In genomic region chr10:47346572-47347302, GRCh38 we compare ENCODE assay signal across 15 cellular contexts. TPM values are rescaled to one million over a fixed set of nuclear protein-coding genes. Genes with fewer than 3 reads are reported as not detected.
DNase-seq lines count a peak whose midpoint lies in the region; ATAC-seq and TF ChIP-seq lines count a peak whose summit lies in the region.
"Had no signal": no experiment of that assay in that cellular context is flagged by ENCODE, and none has a peak within 500 bp of the region (broad histone marks: within the 10 kb centered on the region; RNA-seq: fewer than 3 reads in every experiment).

No MANE protein-coding gene starts in this region.

- peak; percentile 30 for ATAC-seq in body of pancreas

- H3K4me3 ChIP-seq in body of pancreas (no peak overlapping the region), osteoblast (ENCODE audit: insufficient read depth, low read length) (no peak overlapping the region), Karpas-422 (ENCODE audit: low read length) (no peak overlapping the region)
- H3K4me3 ChIP-seq: left ventricle myocardium inferior had no signal

- intact Hi-C loops in body of pancreas (cut with DNase I): no loop called here

- 72 to 73% methylated on average over 13 of the region's 13 CpGs for WGBS in body of pancreas, 2 donors

- H3K36me3 ChIP-seq in body of pancreas (replicated peaks in 1 of 2; ENCODE audit: insufficient read depth in 1 of 2, low read depth in 2 of 2) (no peaks in the 10 kb centered on the region), osteoblast (ENCODE audit: insufficient read depth, low read length) (no peaks in the 10 kb centered on the region), Karpas-422 (ENCODE audit: insufficient read depth, low read length) (no peaks in the 10 kb centered on the region)
- H3K36me3 ChIP-seq: left ventricle myocardium inferior had no signal

- no peaks in the 10 kb centered on the region for H3K9me2 ChIP-seq in Karpas-422 (replicated peaks; ENCODE audit: insufficient read depth, low read length)

- no peaks in the 10 kb centered on the region for H3K4me1 ChIP-seq in body of pancreas
- H3K4me1 ChIP-seq in osteoblast (ENCODE audit: insufficient read depth, low read length): no peaks in the 10 kb centered on the region
- H3K4me1 ChIP-seq in Karpas-422 (ENCODE audit: low read length): no peaks in the 10 kb centered on the region
- H3K4me1 ChIP-seq: left ventricle myocardium inferior had no signal

- no peak overlapping the region for H3K27ac ChIP-seq in body of pancreas
- no peak overlapping the region for H3K27ac ChIP-seq in osteoblast (ENCODE audit: low read depth, low read length)
- no peak overlapping the region for H3K27ac ChIP-seq in Karpas-422 (ENCODE audit: low read length)
- H3K27ac ChIP-seq: left ventricle myocardium inferior had no signal

- no peak for TF ChIP-seq POLR2A in body of pancreas (IDR thresholded peaks at IDR 0.05)

- no peak overlapping the region for H3K4me2 ChIP-seq in osteoblast (ENCODE audit: insufficient read depth, low read length)
- H3K4me2 ChIP-seq in Karpas-422 (ENCODE audit: low read depth, low read length, poor library complexity, severe bottlenecking): no peak overlapping the region

- H2AFZ ChIP-seq in osteoblast (ENCODE audit: low read length) (no peak overlapping the region), Karpas-422 (ENCODE audit: low read length) (no peak overlapping the region)

- no peak overlapping the region for H3K9ac ChIP-seq in Karpas-422 (ENCODE audit: low read length)

- no peaks in the 10 kb centered on the region for H3K27me3 ChIP-seq in body of pancreas
- peaks cover 19% of the 10 kb centered on the region for H3K27me3 ChIP-seq in osteoblast (ENCODE audit: insufficient read depth, low read length)
- H3K27me3 ChIP-seq in Karpas-422 (ENCODE audit: low read length): no peaks in the 10 kb centered on the region

- H3K9me3 ChIP-seq in body of pancreas (no peaks in the 10 kb centered on the region), osteoblast (ENCODE audit: low read depth, low read length) (no peaks in the 10 kb centered on the region), Karpas-422 (ENCODE audit: low read length) (no peaks in the 10 kb centered on the region)
- H3K9me3 ChIP-seq: left ventricle myocardium inferior had no signal

- TF ChIP-seq CTCF in body of pancreas (IDR thresholded peaks at IDR 0.05) (no peak), osteoblast (IDR thresholded peaks at IDR 0.05; ENCODE audit: extremely low read depth, low read depth, low read length) (no peak)

- peak; percentile 56 for DNase-seq in DMS153 (lab: John Stamatoyannopoulos, UW)
- DNase-seq in DMS153 treated with DMSO at 0.1 percent for 48 hours (lab: John Stamatoyannopoulos, UW; ENCODE audit: unreplicated experiment): no peak
- peak; percentile 65 for DNase-seq in NCI-H1436 (lab: John Stamatoyannopoulos, UW)
- DNase-seq in body of pancreas: no peak
- DNase-seq in osteoblast (ENCODE audit: insufficient read length, low spot score, missing footprints): peak; percentile 38
- DNase-seq in OCI-M1 (lab: John Stamatoyannopoulos, UW): no peak
- no peak for DNase-seq in Karpas-422
- no peak for DNase-seq in stimulated activated CD4-positive, alpha-beta T cell treated with anti-CD3 and anti-CD28 coated beads, Interleukin-4, amount 100 ng/mL, for 24 hours
- DNase-seq: 8988T; activated CD4-positive, CD25-positive, alpha-beta regulatory T cell; cerebellar nuclear complex; hippocampal formation; left ventricle myocardium inferior; NCI-H2107 had no signal

- H4K20me1 ChIP-seq in osteoblast (ENCODE audit: insufficient read depth, low read length): no peaks in the 10 kb centered on the region
- no peaks in the 10 kb centered on the region for H4K20me1 ChIP-seq in Karpas-422 (ENCODE audit: insufficient read depth, low read depth, low read length)

- no peaks in the 10 kb centered on the region for H3K79me2 ChIP-seq in osteoblast (ENCODE audit: insufficient read depth, low read length)
- H3K79me2 ChIP-seq in Karpas-422 (ENCODE audit: low read length): no peaks in the 10 kb centered on the region

RNA-seq across cellular contexts. Expression of gene RBP3, which starts 1.4 kb away (rescaled TPM):
- not detected for total RNA-seq in body of pancreas
- total RNA-seq in osteoblast: not detected in 2 replicates
- not detected in 2 replicates for total RNA-seq in Karpas-422 (2014; rRNA removed; shearing (Covaris generic); ENCODE audit: low replicate concordance)
- total RNA-seq: epithelial cell of proximal tubule, left ventricle myocardium inferior had no signal

RNA-seq across cellular contexts. Expression of gene GDF2, which starts 24.5 kb away (rescaled TPM):
- not detected for total RNA-seq in body of pancreas
- total RNA-seq in osteoblast: not detected in 2 replicates
- not detected in 2 replicates for total RNA-seq in Karpas-422 (2014; rRNA removed; shearing (Covaris generic); ENCODE audit: low replicate concordance)
- total RNA-seq: epithelial cell of proximal tubule, left ventricle myocardium inferior had no signal

RNA-seq across cellular contexts. Expression of gene ZNF488, which starts 37.4 kb away (rescaled TPM):
- total RNA-seq in body of pancreas: under 1 TPM in 1 of 2 donors, not detected in 1; 0.26 TPM
- under 0.01 and 0.29 TPM in 2 replicates for total RNA-seq in osteoblast
- total RNA-seq in Karpas-422 (2014; rRNA removed; shearing (Covaris generic); ENCODE audit: low replicate concordance): not detected in 2 replicates

RNA-seq across cellular contexts. Expression of gene GDF10, which starts 46.7 kb away (rescaled TPM):
- 1 to 10 TPM; 6.6 to 8.0 TPM for total RNA-seq in body of pancreas
- under 0.01 TPM in 2 replicates for total RNA-seq in osteoblast
- not detected in 2 replicates for total RNA-seq in Karpas-422 (2014; rRNA removed; shearing (Covaris generic); ENCODE audit: low replicate concordance)
- total RNA-seq: epithelial cell of proximal tubule had no signal

Comparison
In these comparisons a context has a peak if more than half of its experiments do, and no peak if none do; other contexts are left out.
1. DNase-seq: peak in DMS153 (single experiment), NCI-H1436 (single experiment) and osteoblast (single experiment); none in DMS153 treated with DMSO at 0.1 percent for 48 hours (single experiment), body of pancreas (0 of 4), OCI-M1 (single experiment), Karpas-422 (single experiment) and stimulated activated CD4-positive, alpha-beta T cell treated with anti-CD3 and anti-CD28 coated beads, Interleukin-4, amount 100 ng/mL, for 24 hours (single experiment).